Comparison of ENCODE assay signal across 8 cellular contexts in the genomic region with DNA sequence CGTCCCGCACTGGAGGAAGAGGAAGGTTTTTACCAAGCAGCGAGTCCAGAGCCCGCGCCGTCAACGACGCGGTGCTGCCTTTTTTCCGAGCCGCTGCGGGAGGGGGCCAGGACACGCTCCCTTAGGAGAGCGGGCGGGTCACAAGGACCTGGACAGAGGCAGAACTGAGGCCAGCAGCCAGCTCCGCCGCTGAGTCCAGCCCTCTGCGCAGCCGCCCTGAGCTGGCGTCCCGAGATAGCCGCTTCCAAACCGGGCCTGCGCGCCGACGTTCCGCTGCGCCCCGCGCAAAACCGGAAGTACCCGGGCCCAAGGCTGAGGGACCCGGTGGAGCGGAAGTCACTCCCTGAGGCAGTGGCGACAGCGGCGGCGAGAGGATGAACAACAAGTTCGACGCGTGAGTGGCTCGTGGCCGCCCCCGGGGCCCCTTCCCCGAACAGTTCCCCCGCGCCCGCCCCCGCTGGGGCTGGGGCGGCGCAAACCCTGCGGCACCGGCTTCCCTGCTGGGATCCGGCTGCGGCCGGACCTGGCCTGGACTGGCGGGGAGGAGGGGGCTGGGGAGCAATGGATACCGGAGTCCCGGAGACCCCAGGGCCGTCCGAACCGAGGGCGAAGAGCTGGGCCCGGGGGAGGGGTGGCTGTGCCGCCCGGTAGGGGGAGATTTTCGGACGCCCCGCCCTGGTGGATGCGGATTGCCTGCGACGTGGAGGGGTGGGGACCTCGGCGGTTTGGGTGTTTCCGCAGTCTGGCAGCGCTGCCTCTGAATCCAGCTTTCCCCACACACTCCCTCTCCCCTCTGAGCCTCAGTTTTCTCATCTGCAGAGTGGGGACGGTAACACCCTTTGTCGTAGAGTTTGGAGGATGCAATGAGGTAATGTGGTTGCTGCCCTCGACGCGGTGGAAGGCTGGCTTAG. TPM values are rescaled to one million over a fixed set of nuclear protein-coding genes. Genes with fewer than 3 reads are reported as not detected.
A peak's percentile ranks its signal among the peaks of the same experiment; 100 is the strongest.
DNase-seq lines count a peak whose midpoint lies in the region; ATAC-seq and TF ChIP-seq lines count a peak whose summit lies in the region.

A gene with protein sequence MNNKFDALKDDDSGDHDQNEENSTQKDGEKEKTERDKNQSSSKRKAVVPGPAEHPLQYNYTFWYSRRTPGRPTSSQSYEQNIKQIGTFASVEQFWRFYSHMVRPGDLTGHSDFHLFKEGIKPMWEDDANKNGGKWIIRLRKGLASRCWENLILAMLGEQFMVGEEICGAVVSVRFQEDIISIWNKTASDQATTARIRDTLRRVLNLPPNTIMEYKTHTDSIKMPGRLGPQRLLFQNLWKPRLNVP (plus strand): TSS at position 339 of the 911 bp plus-strand sequence. CDS start 36 bp downstream, at position 375.
A gene (minus strand): TSS at position 207 of the 911 bp plus-strand sequence. CDS start 675 bp downstream, outside the sequence.

- no peak for TF ChIP-seq CTCF in liver (IDR thresholded peaks at IDR 0.05; ENCODE audit: low read depth, low read length, missing input control)

- WGBS in liver, result under 1% methylated on average over 82 of the region's 82 CpGs

- H3K4me1 ChIP-seq in liver (ENCODE audit: control insufficient read depth in 4 of 4, insufficient read depth in 4 of 4, low read length in 3 of 4), result peaks cover 2 to 26% (median 14%) of the 10 kb centered on the region in 4 donors

- H3K9me3 ChIP-seq in liver (ENCODE audit: control insufficient read depth in 4 of 4, low read length in 3 of 4), result no peaks in the 10 kb centered on the region

- peaks cover 0 to 10% (median under 1%) of the 10 kb centered on the region in 4 donors for H3K36me3 ChIP-seq in liver (ENCODE audit: control insufficient read depth in 4 of 4, insufficient read depth in 3 of 4, low read depth in 1 of 4, low read length in 3 of 4)

- peak in 1 of 2 donors; percentile 2 for TF ChIP-seq RAD21 in liver (IDR thresholded peaks at IDR 0.05)

- H3K27me3 ChIP-seq in liver (ENCODE audit: control insufficient read depth in 4 of 4, insufficient read depth in 4 of 4, low read length in 3 of 4), result no peaks in the 10 kb centered on the region

- peak within 1 kb of the TSS; percentile 83 to 94 (median 87) for H3K4me3 ChIP-seq in liver (ENCODE audit: low read depth in 1 of 3, low read length in 3 of 3)

- peak; percentile 97 for DNase-seq in CD1c-positive myeloid dendritic cell (ENCODE audit: extremely low spot score)
- peak; percentile 93 for DNase-seq in NCI-H69 (lab: John Stamatoyannopoulos, UW)
- DNase-seq in activated CD4-positive, alpha-beta T cell treated with anti-CD3 and anti-CD28 coated beads, Interleukin-2, amount 50 U/mL, for 24 hours (ENCODE audit: low read depth in 1 of 2, low spot score in 1 of 2), result peak; percentile 88 to 90
- peak; percentile 96 for DNase-seq in dermis blood vessel endothelial cell
- peak; percentile 94 for DNase-seq in stimulated activated CD4-positive, alpha-beta T cell treated with anti-CD3 and anti-CD28 coated beads, Interleukin-4, amount 100 ng/mL, for 24 hours

- ATAC-seq in GM19372 (IDR thresholded peaks at IDR 0.05; ENCODE audit: low read depth, unreplicated experiment) (peak; percentile 93), HG03521 (IDR thresholded peaks at IDR 0.05; ENCODE audit: unreplicated experiment) (peak; percentile 93)

- peak within 1 kb of the TSS; percentile 92 to 94 for H3K9ac ChIP-seq in liver (ENCODE audit: low read depth in 1 of 2, low read length in 2 of 2)

- peak within 1 kb of the TSS; percentile 95 to 99 for H3K27ac ChIP-seq in liver (ENCODE audit: low read depth in 1 of 2, low read length in 2 of 2)

TF ChIP-seq in liver, 16 proteins besides CTCF, POLR2A, EP300 and RAD21:
- no peak for TF ChIP-seq FOXA2 (IDR thresholded peaks at IDR 0.05)
- peak; percentile 94 for TF ChIP-seq YY1 (IDR thresholded peaks at IDR 0.05)
- TF ChIP-seq RXRA (IDR thresholded peaks at IDR 0.05), result peak; percentile 30 to 36
- TF ChIP-seq SP1 (IDR thresholded peaks at IDR 0.05), result peak; percentile 50
- TF ChIP-seq GABPA (IDR thresholded peaks at IDR 0.05 in 1 of 2, conservative IDR thresholded peaks at IDR 0.05 in 1 of 2), result peak; percentile 96 to 98
- no peak for TF ChIP-seq JUND (IDR thresholded peaks at IDR 0.05)
- TF ChIP-seq, protein P1, sequence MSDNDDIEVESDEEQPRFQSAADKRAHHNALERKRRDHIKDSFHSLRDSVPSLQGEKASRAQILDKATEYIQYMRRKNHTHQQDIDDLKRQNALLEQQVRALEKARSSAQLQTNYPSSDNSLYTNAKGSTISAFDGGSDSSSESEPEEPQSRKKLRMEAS (IDR thresholded peaks at IDR 0.05), result peak; percentile 80
- peak in 1 of 2 donors; percentile 34 for TF ChIP-seq HNF4A (conservative IDR thresholded peaks at IDR 0.05)
- TF ChIP-seq, protein P2, sequence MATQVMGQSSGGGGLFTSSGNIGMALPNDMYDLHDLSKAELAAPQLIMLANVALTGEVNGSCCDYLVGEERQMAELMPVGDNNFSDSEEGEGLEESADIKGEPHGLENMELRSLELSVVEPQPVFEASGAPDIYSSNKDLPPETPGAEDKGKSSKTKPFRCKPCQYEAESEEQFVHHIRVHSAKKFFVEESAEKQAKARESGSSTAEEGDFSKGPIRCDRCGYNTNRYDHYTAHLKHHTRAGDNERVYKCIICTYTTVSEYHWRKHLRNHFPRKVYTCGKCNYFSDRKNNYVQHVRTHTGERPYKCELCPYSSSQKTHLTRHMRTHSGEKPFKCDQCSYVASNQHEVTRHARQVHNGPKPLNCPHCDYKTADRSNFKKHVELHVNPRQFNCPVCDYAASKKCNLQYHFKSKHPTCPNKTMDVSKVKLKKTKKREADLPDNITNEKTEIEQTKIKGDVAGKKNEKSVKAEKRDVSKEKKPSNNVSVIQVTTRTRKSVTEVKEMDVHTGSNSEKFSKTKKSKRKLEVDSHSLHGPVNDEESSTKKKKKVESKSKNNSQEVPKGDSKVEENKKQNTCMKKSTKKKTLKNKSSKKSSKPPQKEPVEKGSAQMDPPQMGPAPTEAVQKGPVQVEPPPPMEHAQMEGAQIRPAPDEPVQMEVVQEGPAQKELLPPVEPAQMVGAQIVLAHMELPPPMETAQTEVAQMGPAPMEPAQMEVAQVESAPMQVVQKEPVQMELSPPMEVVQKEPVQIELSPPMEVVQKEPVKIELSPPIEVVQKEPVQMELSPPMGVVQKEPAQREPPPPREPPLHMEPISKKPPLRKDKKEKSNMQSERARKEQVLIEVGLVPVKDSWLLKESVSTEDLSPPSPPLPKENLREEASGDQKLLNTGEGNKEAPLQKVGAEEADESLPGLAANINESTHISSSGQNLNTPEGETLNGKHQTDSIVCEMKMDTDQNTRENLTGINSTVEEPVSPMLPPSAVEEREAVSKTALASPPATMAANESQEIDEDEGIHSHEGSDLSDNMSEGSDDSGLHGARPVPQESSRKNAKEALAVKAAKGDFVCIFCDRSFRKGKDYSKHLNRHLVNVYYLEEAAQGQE (IDR thresholded peaks at IDR 0.05), result peak; percentile 94
- peak; percentile 82 for TF ChIP-seq TAF1 (conservative IDR thresholded peaks at IDR 0.05)
- TF ChIP-seq, protein P3, sequence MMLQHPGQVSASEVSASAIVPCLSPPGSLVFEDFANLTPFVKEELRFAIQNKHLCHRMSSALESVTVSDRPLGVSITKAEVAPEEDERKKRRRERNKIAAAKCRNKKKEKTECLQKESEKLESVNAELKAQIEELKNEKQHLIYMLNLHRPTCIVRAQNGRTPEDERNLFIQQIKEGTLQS (IDR thresholded peaks at IDR 0.05), result no peak
- TF ChIP-seq, protein P4, sequence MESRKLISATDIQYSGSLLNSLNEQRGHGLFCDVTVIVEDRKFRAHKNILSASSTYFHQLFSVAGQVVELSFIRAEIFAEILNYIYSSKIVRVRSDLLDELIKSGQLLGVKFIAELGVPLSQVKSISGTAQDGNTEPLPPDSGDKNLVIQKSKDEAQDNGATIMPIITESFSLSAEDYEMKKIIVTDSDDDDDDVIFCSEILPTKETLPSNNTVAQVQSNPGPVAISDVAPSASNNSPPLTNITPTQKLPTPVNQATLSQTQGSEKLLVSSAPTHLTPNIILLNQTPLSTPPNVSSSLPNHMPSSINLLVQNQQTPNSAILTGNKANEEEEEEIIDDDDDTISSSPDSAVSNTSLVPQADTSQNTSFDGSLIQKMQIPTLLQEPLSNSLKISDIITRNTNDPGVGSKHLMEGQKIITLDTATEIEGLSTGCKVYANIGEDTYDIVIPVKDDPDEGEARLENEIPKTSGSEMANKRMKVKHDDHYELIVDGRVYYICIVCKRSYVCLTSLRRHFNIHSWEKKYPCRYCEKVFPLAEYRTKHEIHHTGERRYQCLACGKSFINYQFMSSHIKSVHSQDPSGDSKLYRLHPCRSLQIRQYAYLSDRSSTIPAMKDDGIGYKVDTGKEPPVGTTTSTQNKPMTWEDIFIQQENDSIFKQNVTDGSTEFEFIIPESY (IDR thresholded peaks at IDR 0.05), result peak; percentile 39
- TF ChIP-seq EGR1 (IDR thresholded peaks at IDR 0.05; ENCODE audit: low read depth in 2 of 2), result peak; percentile 24 to 37
- no peak for TF ChIP-seq HNF4G (IDR thresholded peaks at IDR 0.05)
- TF ChIP-seq NR2F2 (IDR thresholded peaks at IDR 0.05), result peak; percentile 14
- no peak for TF ChIP-seq FOXA1 (IDR thresholded peaks at IDR 0.05)

RNA-seq across cellular contexts. Expression of the first gene that starts in this region (rescaled TPM):
- 102 and 112 TPM in 2 replicates for total RNA-seq in dermis blood vessel endothelial cell
- total RNA-seq in liver, result 10 to 100 TPM; 30.0 to 46.9 TPM
- 10 to 100 TPM; 44.6 to 46.3 TPM for polyA plus RNA-seq in liver

RNA-seq across cellular contexts. Expression of the second gene that starts in this region (rescaled TPM):
- total RNA-seq in dermis blood vessel endothelial cell (1.3 and 1.5 TPM in 2 replicates), liver (1 to 10 TPM; 1.8 to 3.0 TPM)
- polyA plus RNA-seq in liver, result 1 to 10 TPM in 1 of 2 donors, under 1 TPM in 1; 0.50 to 1.6 TPM

Comparison
In these comparisons a context has a peak if more than half of its experiments do, and no peak if none do; other contexts are left out.
1. Peak in every context shown above with its lines: DNase-seq, ATAC-seq, H3K4me3 ChIP-seq and H3K27ac ChIP-seq.